Comparison of ENCODE assay signal across 1 cellular context in genomic region chr2:219687882-219688559, GRCh38.
TF ChIP-seq lines count a peak whose summit lies in the region.

No MANE protein-coding gene starts in this region.

TF ChIP-seq in K562, 482 proteins besides CTCF, POLR2A, EP300 and RAD21 (continued from another document and continues in another):
- TF ChIP-seq ETV5 (CRISPR knock-in tag; IDR thresholded peaks at IDR 0.05; ENCODE audit: low read depth): no peak
- no peak for TF ChIP-seq YY1 (IDR thresholded peaks at IDR 0.05; ENCODE audit: borderline replicate concordance in 1 of 3, control insufficient read depth in 1 of 3, extremely low read depth in 1 of 3, insufficient read depth in 3 of 3, insufficient read length in 1 of 3, insufficient replicate concordance in 2 of 3, low read depth in 1 of 3, low read length in 2 of 3)
- TF ChIP-seq RUNX1 (IDR thresholded peaks at IDR 0.05; ENCODE audit: low read depth): no peak
- no peak for TF ChIP-seq ZNF124 (CRISPR knock-in tag; IDR thresholded peaks at IDR 0.05)
- no peak for TF ChIP-seq SLC30A9 (CRISPR knock-in tag; IDR thresholded peaks at IDR 0.05)
- no peak for TF ChIP-seq ZBTB34 (CRISPR knock-in tag; IDR thresholded peaks at IDR 0.05)
- no peak for TF ChIP-seq BHLHE40 (IDR thresholded peaks at IDR 0.05; ENCODE audit: low read length)
- peak; percentile 85 for TF ChIP-seq IRF9 (tag; IDR thresholded peaks at IDR 0.05)
- TF ChIP-seq MTA1 (IDR thresholded peaks at IDR 0.05; ENCODE audit: borderline replicate concordance): no peak
- no peak for TF ChIP-seq ERF (CRISPR knock-in tag; IDR thresholded peaks at IDR 0.05)
- TF ChIP-seq ZHX1 (conservative IDR thresholded peaks at IDR 0.05; ENCODE audit: low read length): no peak
- TF ChIP-seq CREB3 (tag; conservative IDR thresholded peaks at IDR 0.05; ENCODE audit: low read depth): peak; percentile 61; the same call in 1 of the 2 replicates
- no peak for TF ChIP-seq ZNF740 (CRISPR knock-in tag; IDR thresholded peaks at IDR 0.05)
- peak in 1 of 2 experiments; percentile 73; a peak in 1 of 4 replicates for TF ChIP-seq ZNF740 (tag; IDR thresholded peaks at IDR 0.05)
- no peak for TF ChIP-seq CBX2 (IDR thresholded peaks at IDR 0.05; ENCODE audit: insufficient read depth, low read length, poor library complexity, severe bottlenecking)
- no peak for TF ChIP-seq TCF7L2 (IDR thresholded peaks at IDR 0.05; ENCODE audit: low read depth, low read length)
- no peak for TF ChIP-seq FOSL1 (tag; conservative IDR thresholded peaks at IDR 0.05)
- no peak for TF ChIP-seq U2AF1 (optimal IDR thresholded peaks at IDR 0.05; ENCODE audit: low read depth, low read length)
- no peak for TF ChIP-seq ZNF407 (IDR thresholded peaks at IDR 0.05; ENCODE audit: low read depth)
- TF ChIP-seq ZNF3 (CRISPR knock-in tag; IDR thresholded peaks at IDR 0.05): no peak
- no peak for TF ChIP-seq POLR2AphosphoS2 (IDR thresholded peaks at IDR 0.05; ENCODE audit: low read length)
- no peak for TF ChIP-seq ZBTB11 (CRISPR knock-in tag; IDR thresholded peaks at IDR 0.05)
- TF ChIP-seq TEAD4 (IDR thresholded peaks at IDR 0.05; ENCODE audit: low read length): no peak
- TF ChIP-seq TEAD4 (CRISPR knock-in tag; IDR thresholded peaks at IDR 0.05; ENCODE audit: borderline replicate concordance): no peak
- TF ChIP-seq SMARCA5 (IDR thresholded peaks at IDR 0.05): no peak
- TF ChIP-seq HSF4 (CRISPR knock-in tag; IDR thresholded peaks at IDR 0.05; ENCODE audit: borderline replicate concordance): no peak
- no peak for TF ChIP-seq IRF1 (CRISPR knock-in tag; IDR thresholded peaks at IDR 0.05; ENCODE audit: borderline replicate concordance)
- TF ChIP-seq THRB (CRISPR knock-in tag; conservative IDR thresholded peaks at IDR 0.05): no peak
- TF ChIP-seq POLR2G (IDR thresholded peaks at IDR 0.05; ENCODE audit: low read depth, low read length): no peak
- no peak for TF ChIP-seq PKNOX1 (IDR thresholded peaks at IDR 0.05)
- TF ChIP-seq RB1 (IDR thresholded peaks at IDR 0.05; ENCODE audit: low read depth): no peak
- TF ChIP-seq NCOA1 (IDR thresholded peaks at IDR 0.05; ENCODE audit: low read depth): no peak
